Comparison of ENCODE assay signal across 7 cellular contexts in the genomic region with DNA sequence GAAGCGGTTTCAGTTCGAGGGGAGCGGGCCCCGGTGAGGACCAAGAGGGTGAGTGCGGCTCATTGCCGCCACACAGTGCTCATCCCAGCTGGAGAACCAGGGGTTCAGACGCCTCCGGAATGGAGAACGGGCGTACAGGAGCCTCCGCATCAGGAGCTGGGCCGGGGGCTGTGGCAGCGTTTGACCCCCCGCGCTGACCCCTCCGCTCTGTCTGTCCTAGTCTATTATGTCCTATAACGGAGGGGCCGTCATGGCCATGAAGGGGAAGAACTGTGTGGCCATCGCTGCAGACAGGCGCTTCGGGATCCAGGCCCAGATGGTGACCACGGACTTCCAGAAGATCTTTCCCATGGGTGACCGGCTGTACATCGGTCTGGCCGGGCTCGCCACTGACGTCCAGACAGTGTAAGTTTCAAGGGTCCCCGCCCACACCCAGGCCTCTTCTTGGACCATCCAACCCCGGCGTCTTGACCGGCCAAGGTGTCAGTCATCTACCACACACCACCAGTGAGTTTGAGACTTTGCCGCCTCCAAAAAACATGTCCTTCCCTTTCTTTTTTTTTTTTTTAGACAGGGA. TPM values are rescaled to one million over a fixed set of nuclear protein-coding genes. Genes with fewer than 3 reads are reported as not detected.
DNase-seq lines count a peak whose midpoint lies in the region; ATAC-seq and TF ChIP-seq lines count a peak whose summit lies in the region.

No MANE protein-coding gene starts in this region.

- TF ChIP-seq POLR2A in ovary (IDR thresholded peaks at IDR 0.05): no peak

- H3K27ac ChIP-seq in ovary: peak overlapping the region in 1 of 2 donors; percentile 47

- peak; percentile 16 for ATAC-seq in GM21717 (IDR thresholded peaks at IDR 0.05; ENCODE audit: unreplicated experiment)

- WGBS in ovary, 3 donors: 4 to 6% (median 5%) methylated on average over 29 to 32 of the region's 32 CpGs

- TF ChIP-seq CTCF in epithelial cell of esophagus (IDR thresholded peaks at IDR 0.05; ENCODE audit: insufficient read depth, low read depth, low read length, missing control alignments) (no peak), ovary (IDR thresholded peaks at IDR 0.05) (no peak)

- H3K4me1 ChIP-seq in NT2/D1 (ENCODE audit: insufficient read depth, insufficient read length) (peaks cover 4% of the 10 kb centered on the region), ovary (ENCODE audit: insufficient read depth) (peaks cover 2% of the 10 kb centered on the region)

- no peak for TF ChIP-seq EP300 in ovary (IDR thresholded peaks at IDR 0.05)

- H3K9ac ChIP-seq in NT2/D1 (ENCODE audit: insufficient read length, low read depth): peak overlapping the region; percentile 100

- intact Hi-C loops in ovary (cut with DNase I): loop anchor here in 2 of 4 donors (5.0 to 10.0 kb wide), 3 partner anchors 51 to 402 kb away; partner anchors contain the start of genes PLXDC1 (in 1 of the 2) and SOCS7 (in 1 of the 2)

- no peak for DNase-seq in NT2/D1 (ENCODE audit: low read depth, low spot score)
- no peak for DNase-seq in epithelial cell of esophagus (ENCODE audit: low read depth)
- peak in 1 of 5 donors; percentile 54 for DNase-seq in ovary
- DNase-seq in Kasumi-1 (lab: John Stamatoyannopoulos, UW): no peak
- no peak for DNase-seq in NCI-H2029 (lab: John Stamatoyannopoulos, UW)
- DNase-seq in NCI-H446 (lab: John Stamatoyannopoulos, UW): no peak

- H3K36me3 ChIP-seq in NT2/D1 (ENCODE audit: insufficient read depth, insufficient read length, low read length) (peaks cover 47% of the 10 kb centered on the region), ovary (no peaks in the 10 kb centered on the region)

- H3K27me3 ChIP-seq in NT2/D1 (ENCODE audit: insufficient read depth, insufficient read length) (peaks cover 17% of the 10 kb centered on the region), ovary (no peaks in the 10 kb centered on the region)

- peak overlapping the region; percentile 100 for H3K4me3 ChIP-seq in NT2/D1 (ENCODE audit: insufficient read length, low read depth)
- peak overlapping the region; percentile 100 for H3K4me3 ChIP-seq in epithelial cell of esophagus (ENCODE audit: low read length)
- H3K4me3 ChIP-seq in ovary: peak overlapping the region; percentile 98

- H3K9me3 ChIP-seq in NT2/D1 (ENCODE audit: insufficient read depth, low read length): no peaks in the 10 kb centered on the region
- no peaks in the 10 kb centered on the region for H3K9me3 ChIP-seq in ovary

RNA-seq across cellular contexts. Expression of gene PSMB3, which starts 0.5 kb away (rescaled TPM):
- total RNA-seq in ovary: 100 to 1,000 TPM in 3 of 7 donors, 10 to 100 TPM in 4; 77.0 to 145 (median 82.0) TPM
- 100 to 1,000 TPM; 106 to 138 TPM for polyA plus RNA-seq in ovary

RNA-seq across cellular contexts. Expression of gene PCGF2, which starts 4.9 kb away (rescaled TPM):
- 10 to 100 TPM in 6 of 7 donors, 1 to 10 TPM in 1; 7.4 to 92.7 (median 63.4) TPM for total RNA-seq in ovary
- 10 to 100 TPM; 21.5 to 27.2 TPM for polyA plus RNA-seq in ovary

RNA-seq across cellular contexts. Expression of gene CISD3, which starts 22.9 kb away (rescaled TPM):
- total RNA-seq in ovary: 10 to 100 TPM in 5 of 7 donors, 1 to 10 TPM in 2; 6.2 to 31.1 (median 24.4) TPM
- polyA plus RNA-seq in ovary: 10 to 100 TPM in 1 of 2 donors, 1 to 10 TPM in 1; 6.6 to 18.4 TPM

RNA-seq across cellular contexts. Expression of gene PIP4K2B, which starts 46.3 kb away (rescaled TPM):
- 10 to 100 TPM; 32.1 to 74.9 (median 66.5) TPM for total RNA-seq in ovary
- 10 to 100 TPM; 41.4 to 95.3 TPM for polyA plus RNA-seq in ovary

RNA-seq across cellular contexts. Expression of gene MLLT6, which starts 47.9 kb away (rescaled TPM):
- 100 to 1,000 TPM in 5 of 7 donors, 10 to 100 TPM in 2; 73.2 to 278 (median 183) TPM for total RNA-seq in ovary
- 10 to 100 TPM; 52.3 to 99.4 TPM for polyA plus RNA-seq in ovary
